In the genomic region with DNA sequence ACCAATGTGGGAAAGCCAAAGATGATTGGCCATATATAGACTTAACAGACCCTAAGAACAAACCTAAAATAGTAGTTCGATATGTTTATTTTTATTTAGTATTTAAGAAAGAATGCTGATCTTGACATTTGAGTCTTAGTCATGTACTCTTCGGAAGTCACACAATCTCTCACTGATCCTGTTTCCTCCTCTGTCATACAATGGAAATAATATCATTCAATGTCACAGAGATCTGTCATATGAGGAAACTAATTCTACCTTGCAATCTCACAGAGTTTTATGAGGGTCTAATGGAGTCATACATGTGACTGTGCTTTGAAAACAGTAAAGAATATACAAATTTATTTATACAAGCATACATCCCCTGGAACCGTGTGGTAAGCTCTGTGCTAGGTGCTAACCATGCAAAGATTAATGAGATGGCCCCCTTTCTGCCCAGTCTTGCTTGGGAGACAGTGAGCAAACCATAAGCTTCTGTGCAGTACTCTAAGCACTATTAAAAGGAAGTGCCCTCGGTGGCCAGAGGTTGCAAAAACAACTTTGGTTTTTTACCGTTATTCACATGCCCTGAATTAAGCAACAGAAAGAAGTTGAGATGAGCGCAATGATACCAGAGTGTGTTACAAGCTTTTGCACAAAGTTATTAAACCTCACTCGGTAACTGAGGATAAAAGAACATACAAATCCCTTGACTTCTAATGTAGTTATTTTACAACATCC, we compare ENCODE assay signal across 17 cellular contexts. TPM values are rescaled to one million over a fixed set of nuclear protein-coding genes. Genes with fewer than 3 reads are reported as not detected.
DNase-seq lines count a peak whose midpoint lies in the region; ATAC-seq, FAIRE-seq and TF ChIP-seq lines count a peak whose summit lies in the region.
"Had no signal": no experiment of that assay in that cellular context is flagged by ENCODE, and none has a peak within 500 bp of the region (broad histone marks: within the 10 kb centered on the region; RNA-seq: fewer than 3 reads in every experiment).

No MANE protein-coding gene starts in this region.

- no peak overlapping the region for H3K4me3 Mint-ChIP-seq in naive thymus-derived CD4-positive, alpha-beta T cell
- H3K4me3 Mint-ChIP-seq: memory B cell; stimulated activated naive CD8-positive, alpha-beta T cell treated with anti-CD3 and anti-CD28 coated beads, Interleukin-15, amount 100 ng/mL, for 72 hours had no signal

- CTCF ChIA-PET in naive thymus-derived CD4-positive, alpha-beta T cell (lab: Charles Lee), result no interaction called here

- no peaks in the 10 kb centered on the region for H3K4me1 ChIP-seq in naive thymus-derived CD4-positive, alpha-beta T cell (ENCODE audit: control insufficient read depth in 2 of 2, insufficient read depth in 2 of 2, low read length in 2 of 2)
- no peaks in the 10 kb centered on the region for H3K4me1 ChIP-seq in hepatocyte (ENCODE audit: insufficient read depth)

- H3K27me3 ChIP-seq in WERI-Rb-1 (ENCODE audit: insufficient read depth, low read depth, severe bottlenecking) (no peaks in the 10 kb centered on the region), hepatocyte (peaks cover 15% of the 10 kb centered on the region)
- no peaks in the 10 kb centered on the region for H3K27me3 ChIP-seq in naive thymus-derived CD4-positive, alpha-beta T cell (ENCODE audit: control insufficient read depth in 2 of 2, insufficient read depth in 2 of 2, low read length in 2 of 2)

- intact Hi-C loops in naive thymus-derived CD4-positive, alpha-beta T cell (cut with micrococcal nuclease), result no loop called here

- peaks cover 7% of the 10 kb centered on the region for H3K79me2 ChIP-seq in hepatocyte

- H3K9me3 ChIP-seq in WERI-Rb-1 (ENCODE audit: severe bottlenecking), result no peaks in the 10 kb centered on the region
- H3K9me3 ChIP-seq in naive thymus-derived CD4-positive, alpha-beta T cell (ENCODE audit: control insufficient read depth in 2 of 3, low read length in 3 of 3), result no peaks in the 10 kb centered on the region
- H3K9me3 ChIP-seq in hepatocyte (ENCODE audit: low read depth), result no peaks in the 10 kb centered on the region

- H3K9me2 ChIP-seq in hepatocyte (replicated peaks; ENCODE audit: insufficient read depth), result no peaks in the 10 kb centered on the region

- FAIRE-seq in frontal cortex (lab: Jason Lieb, UNC), result no peak

- no peaks in the 10 kb centered on the region for H3K36me3 Mint-ChIP-seq in naive thymus-derived CD4-positive, alpha-beta T cell
- H3K36me3 Mint-ChIP-seq: memory B cell had no signal

- H3K27ac Mint-ChIP-seq in naive thymus-derived CD4-positive, alpha-beta T cell, result no peak overlapping the region
- H3K27ac Mint-ChIP-seq: endodermal cell; memory B cell; progenitor cell of endocrine pancreas; stimulated activated naive CD8-positive, alpha-beta T cell treated with anti-CD3 and anti-CD28 coated beads, Interleukin-15, amount 100 ng/mL, for 72 hours had no signal

- H3K4me3 ChIP-seq in GM12865 (ENCODE audit: low read depth, low read length), result no peak overlapping the region
- no peak overlapping the region for H3K4me3 ChIP-seq in WERI-Rb-1 (ENCODE audit: low read depth, low read length)
- no peak overlapping the region for H3K4me3 ChIP-seq in naive thymus-derived CD4-positive, alpha-beta T cell (ENCODE audit: low read length)
- H3K4me3 ChIP-seq in hepatocyte, result no peak overlapping the region
- H3K4me3 ChIP-seq: BLaER1 treated with 17β-estradiol and CSF1 and Interleukin-3, amounts not matched to agents 10 nM and 100 nM had no signal

- DNase-seq in GM12865 (ENCODE audit: low read depth) (peak; percentile 6), KBM-7 (peak; percentile 58), WERI-Rb-1 (peak; percentile 17), hepatocyte (ENCODE audit: low spot score) (no peak), NCI-H1105 treated with DMSO at 0.1 percent for 48 hours (lab: John Stamatoyannopoulos, UW) (no peak), NCI-H187 treated with DMSO at 0.1 percent for 48 hours (lab: John Stamatoyannopoulos, UW) (no peak), frontal cortex (ENCODE audit: low spot score in 2 of 2) (no peak)
- no peak for DNase-seq in naive thymus-derived CD4-positive, alpha-beta T cell
- DNase-seq: activated T-cell treated with anti-CD3 and anti-CD28 coated beads, Interleukin-2, amount 50 U/mL, for 1 hour; anterior cingulate cortex; endodermal cell; hippocampal formation; NCI-H510A; stimulated activated naive CD8-positive, alpha-beta T cell treated with anti-CD3 and anti-CD28 coated beads, Interleukin-15, amount 100 ng/mL, for 72 hours had no signal

- no peak overlapping the region for H2AFZ ChIP-seq in hepatocyte

- H3K36me3 ChIP-seq in WERI-Rb-1 (peaks cover 4% of the 10 kb centered on the region; the same call in 1 of the 2 replicates), hepatocyte (replicated peaks; ENCODE audit: insufficient read depth, low read depth) (no peaks in the 10 kb centered on the region)
- no peaks in the 10 kb centered on the region for H3K36me3 ChIP-seq in naive thymus-derived CD4-positive, alpha-beta T cell (ENCODE audit: control insufficient read depth in 2 of 3, insufficient read depth in 3 of 3, low read length in 3 of 3)
- H3K36me3 ChIP-seq: BLaER1 treated with 17β-estradiol and CSF1 and Interleukin-3, amounts not matched to agents 10 nM and 100 nM had no signal

- H3K9me3 Mint-ChIP-seq in naive thymus-derived CD4-positive, alpha-beta T cell, result peaks cover 0 to 7% (median 5%) of the 10 kb centered on the region in 11 donors
- H3K9me3 Mint-ChIP-seq: endodermal cell; memory B cell; stimulated activated naive CD8-positive, alpha-beta T cell treated with anti-CD3 and anti-CD28 coated beads, Interleukin-15, amount 100 ng/mL, for 72 hours had no signal

- ATAC-seq in naive thymus-derived CD4-positive, alpha-beta T cell, result peak; percentile 64
- ATAC-seq: stimulated activated naive CD8-positive, alpha-beta T cell treated with anti-CD3 and anti-CD28 coated beads, Interleukin-15, amount 100 ng/mL, for 72 hours had no signal

- in situ Hi-C loops in KBM-7 (cut with MboI; ENCODE audit: low pct_unique_long_range_greater_than_20kb, low sequenced_read_pairs), result no loop called here

- H3K27ac ChIP-seq in WERI-Rb-1, result no peak overlapping the region
- no peak overlapping the region for H3K27ac ChIP-seq in naive thymus-derived CD4-positive, alpha-beta T cell (ENCODE audit: low read depth, low read length)
- H3K27ac ChIP-seq in hepatocyte, result no peak overlapping the region
- H3K27ac ChIP-seq: BLaER1 treated with 17β-estradiol and CSF1 and Interleukin-3, amounts not matched to agents 10 nM and 100 nM had no signal

- H3K4me1 Mint-ChIP-seq in naive thymus-derived CD4-positive, alpha-beta T cell, result no peaks in the 10 kb centered on the region
- H3K4me1 Mint-ChIP-seq: memory B cell; stimulated activated naive CD8-positive, alpha-beta T cell treated with anti-CD3 and anti-CD28 coated beads, Interleukin-15, amount 100 ng/mL, for 72 hours had no signal

- no peak overlapping the region for H3K4me2 ChIP-seq in hepatocyte

- H3K27me3 Mint-ChIP-seq in naive thymus-derived CD4-positive, alpha-beta T cell, result peaks cover 21 to 41% (median 28%) of the 10 kb centered on the region in 5 donors

- TF ChIP-seq CTCF in GM12865 (IDR thresholded peaks at IDR 0.05; ENCODE audit: insufficient read depth, low read depth, low read length, missing control alignments) (no peak), WERI-Rb-1 (IDR thresholded peaks at IDR 0.05; ENCODE audit: low read depth, low read length) (no peak), hepatocyte (IDR thresholded peaks at IDR 0.05; ENCODE audit: poor library complexity) (no peak)

- no peaks in the 10 kb centered on the region for H4K20me1 ChIP-seq in hepatocyte (ENCODE audit: insufficient read depth, poor library complexity, severe bottlenecking)

- 74% methylated on average over 7 of the region's 7 CpGs for WGBS in hepatocyte (ENCODE audit: low lambda C conversion rate, missing lambda C conversion rate)

- POLR2A ChIA-PET in naive thymus-derived CD4-positive, alpha-beta T cell (lab: Charles Lee), result no interaction called here

RNA-seq across cellular contexts. Expression of gene LIN7A, which starts 1.7 kb away (rescaled TPM):
- total RNA-seq in naive thymus-derived CD4-positive, alpha-beta T cell, result 1 to 10 TPM in 2 of 5 experiments, under 1 TPM in 1, not detected in 2; 0.27 to 7.1 (median 1.4) TPM
- polyA plus RNA-seq in naive thymus-derived CD4-positive, alpha-beta T cell, result not detected
- total RNA-seq in hepatocyte, result 9.9 and 11.8 TPM in 2 replicates
- polyA plus RNA-seq in hepatocyte, result 3.0 and 5.2 TPM in 2 replicates
- 44.4 TPM for total RNA-seq in frontal cortex

Comparison
In these comparisons a context has a peak if more than half of its experiments do, and no peak if none do; other contexts are left out.
1. DNase-seq: peak in GM12865 (single experiment), KBM-7 (single experiment) and WERI-Rb-1 (single experiment); none in naive thymus-derived CD4-positive, alpha-beta T cell (0 of 9), hepatocyte (single experiment), NCI-H1105 treated with DMSO at 0.1 percent for 48 hours (single experiment), NCI-H187 treated with DMSO at 0.1 percent for 48 hours (single experiment) and frontal cortex (0 of 2).